1 cellular context compared by ENCODE assay signal in genomic region chr10:88467835-88468485, GRCh38.
TF ChIP-seq lines count a peak whose summit lies in the region.

No MANE protein-coding gene starts in this region.

TF ChIP-seq in SK-N-SH treated with all-trans-retinoic acid at 6 μM for 48 hours, 23 proteins besides CTCF, POLR2A, EP300 and RAD21 (continued from another document):
- TF ChIP-seq POU6F1 (CRISPR knock-in tag; IDR thresholded peaks at IDR 0.05; ENCODE audit: borderline replicate concordance, low read depth): no peak
- no peak for TF ChIP-seq ZNF565 (CRISPR knock-in tag; conservative IDR thresholded peaks at IDR 0.05; ENCODE audit: low read depth)
- TF ChIP-seq OSR1 (CRISPR knock-in tag; IDR thresholded peaks at IDR 0.05): no peak
TF ChIP-seq in SK-N-SH treated with all-trans-retinoic acid at 6 μM for 48 hours: peak in this region for 1.
